8 cellular contexts compared by ENCODE assay signal in genomic region chr19:30682576-30683536, GRCh38.
DNase-seq lines count a peak whose midpoint lies in the region; ATAC-seq and TF ChIP-seq lines count a peak whose summit lies in the region.

No MANE protein-coding gene starts in this region.

- H3K4me3 ChIP-seq in Panc1 (ENCODE audit: low read depth in 2 of 2, low read length in 2 of 2) = no peak overlapping the region
- H3K4me3 ChIP-seq in fibroblast of villous mesenchyme (ENCODE audit: low read depth, low read length) = no peak overlapping the region
- H3K4me3 ChIP-seq in transverse colon = no peak overlapping the region

- POLR2A ChIA-PET in Panc1 (lab: Charles Lee) = interaction anchor here (0.6 kb wide), 1 partner anchor 1275 kb away, joined by 6 read pairs; no protein-coding TSS in a partner anchor

- H3K27me3 ChIP-seq in Panc1 (ENCODE audit: control insufficient read depth, insufficient read depth, low read length) (peaks cover 13% of the 10 kb centered on the region), transverse colon (peaks cover 7% of the 10 kb centered on the region)

- CTCF ChIA-PET in Panc1 (lab: Charles Lee) = interaction anchor here (0.5 to 1.2 kb wide), 11 partner anchors 11 to 1866 kb away, joined by 3 to 7 read pairs (median 4); no protein-coding TSS in a partner anchor

- intact Hi-C loops in Panc1 (cut with micrococcal nuclease; ENCODE audit: unreplicated experiment) (loop anchor here (5.0 kb wide), 2 partner anchors 1539 to 1889 kb away; no protein-coding TSS in a partner anchor), transverse colon (cut with DNase I; ENCODE audit: low total_unique reads) (loop anchor here (10.0 kb wide), 2 partner anchors 1362 to 1542 kb away; no protein-coding TSS in a partner anchor)

- in situ Hi-C loops in Panc1 (cut with HindIII; ENCODE audit: low pct_unique_long_range_greater_than_20kb, low sequenced_read_pairs) = no loop called here
- in situ Hi-C loops in transverse colon (cut with MboI; ENCODE audit: low pct_ligation_motif_present in 1 of 4, low pct_unique_long_range_greater_than_20kb in 1 of 4, low sequenced_read_pairs in 3 of 4) = loop anchor here in 1 of 4 donors (25.0 kb wide), 2 partner anchors 679 to 1354 kb away; no protein-coding TSS in a partner anchor

- H3K27ac ChIP-seq in Panc1 (ENCODE audit: low read length) (no peak overlapping the region), transverse colon (no peak overlapping the region)

- H3K4me1 ChIP-seq in Panc1 (ENCODE audit: control insufficient read depth, insufficient read depth, low read length) = peaks cover 10% of the 10 kb centered on the region
- H3K4me1 ChIP-seq in transverse colon = peaks cover 0 to 2% (median 0%) of the 10 kb centered on the region in 4 donors

- WGBS in transverse colon (ENCODE audit: low coverage in 1 of 2), 2 donors = 16 to 42% methylated on average over 7 to 26 of the region's 26 CpGs

- peak; percentile 96 for TF ChIP-seq CTCF in Panc1 (IDR thresholded peaks at IDR 0.05)
- peak; percentile 91 for TF ChIP-seq CTCF in fibroblast of villous mesenchyme (IDR thresholded peaks at IDR 0.05; ENCODE audit: insufficient read depth, low read depth, low read length)
- TF ChIP-seq CTCF in transverse colon (IDR thresholded peaks at IDR 0.05) = peak; percentile 74 to 88 (median 83)

- H3K36me3 ChIP-seq in Panc1 (ENCODE audit: control insufficient read depth, insufficient read depth, low read length) (no peaks in the 10 kb centered on the region), transverse colon (no peaks in the 10 kb centered on the region)

- H3K9me3 ChIP-seq in Panc1 (ENCODE audit: control insufficient read depth, insufficient read depth, low read depth, low read length) (no peaks in the 10 kb centered on the region), transverse colon (no peaks in the 10 kb centered on the region)

- BruUV-seq in Panc1 (replicated peaks; lab: Mats Ljungman, UMichigan) = no TSS peak

- no peak for TF ChIP-seq EP300 in transverse colon (IDR thresholded peaks at IDR 0.05; ENCODE audit: low read depth)

- TF ChIP-seq POLR2A in transverse colon (IDR thresholded peaks at IDR 0.05) = no peak

- DNase-seq in D341Med (ENCODE audit: low spot score) = peak; percentile 87
- peak; percentile 79 for DNase-seq in HT-29 (ENCODE audit: low spot score)
- peak; percentile 42 for DNase-seq in Panc1 (ENCODE audit: low read depth, low spot score)
- peak; percentile 17 for DNase-seq in activated T-helper 9 cell treated with anti-CD3 and anti-CD28 coated beads, Interleukin-2, amount 50 U/mL, for 16 hours (ENCODE audit: low read depth)
- DNase-seq in fibroblast of villous mesenchyme (ENCODE audit: low read depth) = peak; percentile 75
- DNase-seq in nucleus accumbens (lab: John Stamatoyannopoulos, UW) = peak in 50 of 56 donors; percentile 16 to 91 (median 62)
- DNase-seq in transverse colon = peak; percentile 66

- ATAC-seq in Panc1 (peak; percentile 80), HG03108 (IDR thresholded peaks at IDR 0.05; ENCODE audit: unreplicated experiment) (no peak)

Comparison
In these comparisons a context has a peak if more than half of its experiments do, and no peak if none do; other contexts are left out.
1. DNase-seq: peak in every context shown above with its lines; median percentile 87 in D341Med; 79 in HT-29; 75 in fibroblast of villous mesenchyme; 66 in transverse colon; 62 in nucleus accumbens; 42 in Panc1; 17 in activated T-helper 9 cell treated with anti-CD3 and anti-CD28 coated beads, Interleukin-2, amount 50 U/mL, for 16 hours.